Comparison of ENCODE assay signal across 8 cellular contexts in the genomic region with DNA sequence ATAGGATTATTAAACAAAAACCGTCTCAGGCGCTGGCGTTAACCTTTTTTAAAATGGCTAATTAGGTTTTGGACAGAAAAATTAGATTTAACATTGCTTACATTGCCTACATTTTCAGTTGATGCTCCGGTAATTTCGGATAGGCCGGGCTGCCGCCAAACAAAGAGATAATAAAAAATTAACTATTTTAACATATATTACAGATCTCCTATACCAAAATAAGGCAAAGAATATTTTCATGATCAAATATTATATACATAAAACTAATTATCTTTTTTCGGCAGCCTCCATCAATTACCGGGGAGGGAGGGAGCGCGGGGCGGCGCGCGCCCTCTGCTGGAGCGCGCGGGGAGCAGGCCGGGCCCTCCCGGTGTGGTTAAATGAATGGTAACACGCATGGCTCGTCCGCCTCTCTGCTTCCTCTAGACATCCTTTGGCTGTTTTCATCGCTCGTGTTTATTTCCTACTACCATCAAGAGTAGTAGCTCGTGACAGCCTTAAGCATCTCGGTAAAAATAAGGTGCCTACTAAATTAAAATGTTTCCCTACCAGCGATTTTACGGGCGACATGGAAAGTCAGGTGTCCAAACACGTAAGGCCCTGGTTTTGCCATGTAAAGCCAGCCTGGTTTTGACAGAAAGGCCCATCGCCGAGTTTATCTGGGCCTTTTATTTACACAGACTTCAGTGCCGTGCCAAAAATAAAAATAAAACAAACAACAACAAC. TPM values are rescaled to one million over a fixed set of nuclear protein-coding genes. Genes with fewer than 3 reads are reported as not detected.
DNase-seq lines count a peak whose midpoint lies in the region; ATAC-seq, FAIRE-seq and TF ChIP-seq lines count a peak whose summit lies in the region.

No MANE protein-coding gene starts in this region.

- H3K9me3 ChIP-seq in NT2/D1 (ENCODE audit: insufficient read depth, low read length), result no peaks in the 10 kb centered on the region

- peak; percentile 99 for TF ChIP-seq CTCF in progenitor cell of endocrine pancreas (IDR thresholded peaks at IDR 0.05; ENCODE audit: unreplicated experiment)

- peaks cover 2% of the 10 kb centered on the region for H3K4me1 ChIP-seq in NT2/D1 (ENCODE audit: insufficient read depth, insufficient read length)

- no peaks in the 10 kb centered on the region for H3K36me3 ChIP-seq in NT2/D1 (ENCODE audit: insufficient read depth, insufficient read length, low read length)

- no peak overlapping the region for H3K27ac Mint-ChIP-seq in progenitor cell of endocrine pancreas

- peaks cover 72% of the 10 kb centered on the region for H3K27me3 ChIP-seq in NT2/D1 (ENCODE audit: insufficient read depth, insufficient read length)

- H3K9me3 Mint-ChIP-seq in progenitor cell of endocrine pancreas (ENCODE audit: low read depth), result no peaks in the 10 kb centered on the region

- peak overlapping the region; percentile 39 for H3K4me3 ChIP-seq in NT2/D1 (ENCODE audit: insufficient read length, low read depth)

- peaks cover 94% of the 10 kb centered on the region for H3K27me3 Mint-ChIP-seq in progenitor cell of endocrine pancreas

- H3K4me3 Mint-ChIP-seq in progenitor cell of endocrine pancreas (ENCODE audit: low read depth), result no peak overlapping the region

- peak; percentile 41 for DNase-seq in SKM-1 treated with dmso at 0.1 percent for 144 hours (lab: John Stamatoyannopoulos, UW; ENCODE audit: unreplicated experiment)
- no peak for DNase-seq in SKM-1 (lab: John Stamatoyannopoulos, UW; ENCODE audit: unreplicated experiment)
- DNase-seq in NT2/D1 (ENCODE audit: low read depth, low spot score), result no peak
- DNase-seq in activated effector memory CD4-positive, alpha-beta T cell treated with Interleukin-2 at 50 U/mL for 16 hours, result peak; percentile 36
- DNase-seq in frontal cortex (ENCODE audit: low spot score in 2 of 2), result peak; percentile 76 to 77
- no peak for DNase-seq in progenitor cell of endocrine pancreas (ENCODE audit: low spot score, unreplicated experiment)

- no peaks in the 10 kb centered on the region for H3K36me3 Mint-ChIP-seq in progenitor cell of endocrine pancreas (ENCODE audit: insufficient read depth)

- FAIRE-seq in frontal cortex (lab: Jason Lieb, UNC), result no peak

- H3K9ac ChIP-seq in NT2/D1 (ENCODE audit: insufficient read length, low read depth), result no peak overlapping the region

- ATAC-seq in HG03064 (IDR thresholded peaks at IDR 0.05; ENCODE audit: low read depth, unreplicated experiment) (peak; percentile 69), GM18519 (IDR thresholded peaks at IDR 0.05; ENCODE audit: low FRiP score, unreplicated experiment) (no peak)

- H3K4me1 Mint-ChIP-seq in progenitor cell of endocrine pancreas (ENCODE audit: low read depth), result peaks cover 14% of the 10 kb centered on the region

RNA-seq across cellular contexts. Expression of gene TMEM33, which starts 52.4 kb away (rescaled TPM):
- total RNA-seq in frontal cortex, result 56.3 TPM
- 63.7 and 65.9 TPM in 2 replicates for total RNA-seq in progenitor cell of endocrine pancreas

Comparison
In these comparisons a context has a peak if more than half of its experiments do, and no peak if none do; other contexts are left out.
1. DNase-seq: peak in SKM-1 treated with dmso at 0.1 percent for 144 hours (single experiment), activated effector memory CD4-positive, alpha-beta T cell treated with Interleukin-2 at 50 U/mL for 16 hours (single experiment) and frontal cortex (2 of 2); none in SKM-1 (single experiment), NT2/D1 (single experiment) and progenitor cell of endocrine pancreas (single experiment).